ENCODE assay signal across 8 cellular contexts in the genomic region with DNA sequence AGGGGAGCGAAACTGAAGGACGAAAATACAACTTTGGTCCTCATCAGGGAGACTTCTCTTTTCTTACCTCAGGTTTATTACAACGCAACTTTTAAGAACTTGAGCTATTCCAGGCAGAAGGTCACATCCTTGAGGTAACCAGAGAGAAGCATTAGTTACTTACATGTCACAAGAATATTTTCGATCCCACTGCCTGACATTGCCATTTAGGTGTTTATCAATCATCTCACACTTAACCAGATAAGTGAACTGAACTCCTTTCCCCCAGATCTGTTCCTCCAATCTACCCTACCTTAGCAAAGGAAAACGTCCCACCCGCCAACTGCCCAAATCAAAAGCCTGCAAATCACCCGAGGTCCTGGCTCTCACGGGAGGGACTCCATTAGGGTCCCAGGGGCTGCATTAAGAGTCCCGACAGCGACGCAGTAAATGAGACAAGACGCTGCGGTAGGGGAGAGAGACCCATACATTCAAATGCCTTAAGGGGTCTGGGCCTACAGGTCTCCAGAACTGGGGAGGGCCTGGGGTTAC. TPM values are rescaled to one million over a fixed set of nuclear protein-coding genes. Genes with fewer than 3 reads are reported as not detected.
DNase-seq lines count a peak whose midpoint lies in the region; ATAC-seq, FAIRE-seq and TF ChIP-seq lines count a peak whose summit lies in the region.

No MANE protein-coding gene starts in this region.

- no peak overlapping the region for H3K56ac ChIP-seq in H1 (replicated peaks; ENCODE audit: insufficient read length, low read depth, low read length)

- no peak overlapping the region for H3K4ac ChIP-seq in H1 (replicated peaks; ENCODE audit: insufficient read length, low read depth, low read length)

- H2AFZ ChIP-seq in H1 (ENCODE audit: low read length): no peak overlapping the region

- CTCF ChIA-PET in Caco-2 (lab: Charles Lee): no interaction called here
- CTCF ChIA-PET in H1 (lab: Charles Lee; ENCODE audit: partially characterized antibody): interaction anchor here (1.2 to 1.6 kb wide), 6 partner anchors 31 to 85 kb away, joined by 3 to 8 read pairs (median 5); no protein-coding TSS in a partner anchor

- H3K4me2 ChIP-seq in H1 (ENCODE audit: insufficient read depth in 1 of 2, low read depth in 2 of 2, low read length in 2 of 2): peak overlapping the region; percentile 68 to 72

- H3K27ac Mint-ChIP-seq in Caco-2 (ENCODE audit: unreplicated experiment): no peak overlapping the region

- H3K14ac ChIP-seq in H1 (ENCODE audit: insufficient read length): no peak overlapping the region

- H2AK5ac ChIP-seq in H1 (ENCODE audit: low read depth, low read length): no peak overlapping the region

- H3K27ac ChIP-seq in H1 (ENCODE audit: low read depth, low read length) (no peak overlapping the region), neutrophil (no peak overlapping the region)

- H3K4me3 ChIP-seq in Caco-2 (ENCODE audit: low read depth, low read length) (peak overlapping the region; percentile 55), MG63 (peak overlapping the region; percentile 73), H1 (ENCODE audit: extremely low read depth in 1 of 4, insufficient read depth in 2 of 4, low read depth in 3 of 4, low read length in 4 of 4) (peak overlapping the region; percentile 54 to 95 (median 88)), neutrophil (ENCODE audit: low read depth in 1 of 2, low read length in 1 of 2) (peak overlapping the region; percentile 38 to 39)

- no peak overlapping the region for H3K23ac ChIP-seq in H1 (ENCODE audit: insufficient read length)

- no peak for ATAC-seq in GM18858 (IDR thresholded peaks at IDR 0.05; ENCODE audit: unreplicated experiment)
- ATAC-seq in HG03565 (IDR thresholded peaks at IDR 0.05; ENCODE audit: unreplicated experiment): no peak

- intact Hi-C loops in Caco-2 (cut with micrococcal nuclease; ENCODE audit: unreplicated experiment): no loop called here

- H4K20me1 ChIP-seq in H1 (replicated peaks in 1 of 2; ENCODE audit: control insufficient read depth in 1 of 2, insufficient read depth in 2 of 2, low read length in 2 of 2): peaks cover 0 to 1% of the 10 kb centered on the region in 2 experiments

- peak overlapping the region in 3 of 4 experiments; percentile 53 to 78 (median 68); a peak in 5 of 7 replicates for H3K9ac ChIP-seq in H1 (replicated peaks in 1 of 4; ENCODE audit: extremely low read depth in 1 of 4, low read depth in 3 of 4, low read length in 3 of 4)

- WGBS in H1 (ENCODE audit: extremely low coverage in 1 of 2, insufficient coverage in 1 of 2, insufficient read length in 1 of 2, insufficient replicate concordance in 2 of 2, low coverage in 1 of 2, low lambda C conversion rate in 2 of 2, missing lambda C conversion rate in 1 of 2), 2 experiments: 29% methylated on average over 13 of the region's 13 CpGs; no CpG with 5 or more reads in 1 of the 2 experiments

- no peak overlapping the region for H4K91ac ChIP-seq in H1 (replicated peaks; ENCODE audit: insufficient read length, low read length)

- no peaks in the 10 kb centered on the region for H3K79me1 ChIP-seq in H1 (ENCODE audit: low read depth, low read length)

- BruUV-seq in Caco-2 (replicated peaks; lab: Mats Ljungman, UMichigan): no TSS peak

- TF ChIP-seq POLR2A in H1 (IDR thresholded peaks at IDR 0.05; ENCODE audit: control extremely low read depth in 1 of 2, low read depth in 2 of 2, low read length in 2 of 2): no peak

- no peaks in the 10 kb centered on the region for H3K4me1 Mint-ChIP-seq in Caco-2 (ENCODE audit: low read depth, unreplicated experiment)

- no peak overlapping the region for H2BK12ac ChIP-seq in H1 (ENCODE audit: low read depth, low read length)

- peaks cover 28% of the 10 kb centered on the region for H3K9me3 Mint-ChIP-seq in Caco-2 (ENCODE audit: unreplicated experiment)

- peaks cover 0 to 6% of the 10 kb centered on the region in 2 experiments; a peak in 2 of 4 replicates for H3K79me2 ChIP-seq in H1 (ENCODE audit: control insufficient read depth in 1 of 2, insufficient read depth in 2 of 2, low read length in 2 of 2)

- peaks cover 5% of the 10 kb centered on the region for H3K36me3 Mint-ChIP-seq in Caco-2 (ENCODE audit: insufficient read depth, unreplicated experiment)

- H3K18ac ChIP-seq in H1 (ENCODE audit: extremely low read depth, low read length): no peak overlapping the region

- DNase-seq in Caco-2: no peak
- no peak for DNase-seq in MG63
- DNase-seq in H1 (ENCODE audit: low read depth in 1 of 2, low spot score in 2 of 2): no peak
- DNase-seq in SW480 (ENCODE audit: low spot score): no peak
- DNase-seq in NCI-H1694 (lab: John Stamatoyannopoulos, UW): no peak

- TF ChIP-seq CTCF in Caco-2 (IDR thresholded peaks at IDR 0.05; ENCODE audit: insufficient read depth in 1 of 2, low read depth in 1 of 2, low read length in 1 of 2, severe bottlenecking in 1 of 2, unreplicated experiment in 1 of 2): no peak
- no peak for TF ChIP-seq CTCF in H1 (IDR thresholded peaks at IDR 0.05; ENCODE audit: control extremely low read depth in 1 of 3, insufficient read depth in 1 of 3, low read depth in 1 of 3, low read length in 3 of 3)
- no peak for TF ChIP-seq CTCF in neutrophil (IDR thresholded peaks at IDR 0.05)

- POLR2A ChIA-PET in Caco-2 (lab: Charles Lee): no interaction called here
- POLR2A ChIA-PET in H1 (lab: Charles Lee; ENCODE audit: partially characterized antibody): no interaction called here

- no peak overlapping the region for H2BK5ac ChIP-seq in H1 (ENCODE audit: low read depth, low read length)

- FAIRE-seq in H1 (lab: Jason Lieb, UNC): no peak

- no peaks in the 10 kb centered on the region for H3K27me3 ChIP-seq in Caco-2 (replicated peaks; ENCODE audit: control insufficient read depth, insufficient read depth, low read length)
- H3K27me3 ChIP-seq in MG63: no peaks in the 10 kb centered on the region
- H3K27me3 ChIP-seq in H1 (replicated peaks in 1 of 4; ENCODE audit: control insufficient read depth in 3 of 4, extremely low read depth in 1 of 4, insufficient read depth in 3 of 4, low read length in 3 of 4): peaks cover 0 to 10% (median 2%) of the 10 kb centered on the region in 4 experiments; a peak in 4 of 7 replicates
- peaks cover 37% of the 10 kb centered on the region for H3K27me3 ChIP-seq in neutrophil

- H3K23me2 ChIP-seq in H1 (ENCODE audit: low read depth, low read length): no peaks in the 10 kb centered on the region; the same call in 1 of the 2 replicates

- no peak overlapping the region for H2BK20ac ChIP-seq in H1 (ENCODE audit: low read length)

- no peak for TF ChIP-seq EP300 in H1 (IDR thresholded peaks at IDR 0.05; ENCODE audit: borderline replicate concordance in 1 of 2, low read depth in 2 of 2, low read length in 2 of 2)

- H3K36me3 ChIP-seq in Caco-2 (ENCODE audit: control insufficient read depth, insufficient read depth, low read length): no peaks in the 10 kb centered on the region
- H3K36me3 ChIP-seq in MG63: peaks cover 38% of the 10 kb centered on the region
- peaks cover 0 to 15% (median 2%) of the 10 kb centered on the region in 4 experiments; a peak in 5 of 8 replicates for H3K36me3 ChIP-seq in H1 (ENCODE audit: control insufficient read depth in 2 of 4, insufficient read depth in 4 of 4, low read length in 3 of 4)
- H3K36me3 ChIP-seq in neutrophil: no peaks in the 10 kb centered on the region

- no peak for TF ChIP-seq RAD21 in H1 (IDR thresholded peaks at IDR 0.05 in 1 of 2, conservative IDR thresholded peaks at IDR 0.05 in 1 of 2; ENCODE audit: low read depth in 2 of 2, low read length in 2 of 2)

- no peaks in the 10 kb centered on the region for H3K4me1 ChIP-seq in Caco-2
- no peaks in the 10 kb centered on the region for H3K4me1 ChIP-seq in H1 (replicated peaks in 1 of 4; ENCODE audit: control insufficient read depth in 3 of 4, insufficient read depth in 4 of 4, low read length in 3 of 4)
- H3K4me1 ChIP-seq in neutrophil (ENCODE audit: control insufficient read depth in 1 of 2, insufficient read depth in 1 of 2, low read depth in 1 of 2, low read length in 1 of 2): peaks cover 9 to 12% of the 10 kb centered on the region in 2 experiments

- no peak overlapping the region for H4K8ac ChIP-seq in H1 (ENCODE audit: extremely low read depth, insufficient read depth, low read length)

- no peak overlapping the region for H4K5ac ChIP-seq in H1 (ENCODE audit: insufficient read length, low read depth, low read length)

- peak overlapping the region; percentile 69 for H3K4me3 Mint-ChIP-seq in Caco-2 (ENCODE audit: unreplicated experiment)

- H3K9me3 ChIP-seq in Caco-2 (peaks cover 8% of the 10 kb centered on the region), MG63 (peaks cover 6% of the 10 kb centered on the region), H1 (ENCODE audit: insufficient read depth in 2 of 2, low read depth in 1 of 2, low read length in 1 of 2) (no peaks in the 10 kb centered on the region; a peak in 1 of 4 replicates), neutrophil (peaks cover 6% of the 10 kb centered on the region)

- H2BK15ac ChIP-seq in H1 (ENCODE audit: low read length): no peak overlapping the region

- no peaks in the 10 kb centered on the region for H3K27me3 Mint-ChIP-seq in Caco-2 (ENCODE audit: insufficient read depth, unreplicated experiment)

- no peak overlapping the region for H2BK120ac ChIP-seq in H1 (replicated peaks; ENCODE audit: low read depth, low read length)

RNA-seq across cellular contexts. Expression of a gene that starts 0.7 kb away (rescaled TPM):
- 3.9 and 4.0 TPM in 2 replicates for total RNA-seq in Caco-2 (2022)
- 0.79 and 1.1 TPM in 2 replicates for total RNA-seq in MG63 (2014; rRNA removed; shearing (Covaris generic); ENCODE audit: low replicate concordance)
- 9.9 and 11.7 TPM in 2 replicates for total RNA-seq in H1 (2021; fragmentation: NEBNext Ultra II Directional; extraction: Animal tissue kit (Norgen Biotek cat#: 25700))
- 2.5 and 4.8 TPM in 2 replicates for polyA plus RNA-seq in H1 (2011; rRNA removed)
- polyA plus RNA-seq in H1 (2011; cell fraction: cytosol; rRNA removed): 3.5 TPM
- polyA plus RNA-seq in H1 (2011; cell fraction: nucleus; rRNA removed): 1.3 TPM
- polyA plus RNA-seq in H1 (2012, experiment 1 of 2): 3.1 to 4.4 TPM (median 3.3 TPM) in 4 replicates
- 0.41 TPM for polyA plus RNA-seq in H1 (2012, experiment 2 of 2)
- polyA plus RNA-seq in H1 (2013, experiment 1 of 2): 5.4 TPM
- polyA plus RNA-seq in H1 (2013, experiment 2 of 2): 5.5 TPM
- polyA minus RNA-seq in H1 (2011; rRNA and poly(A)+ RNA removed): 10.7 and 12.8 TPM in 2 replicates
- 6.8 TPM for polyA minus RNA-seq in H1 (2011; cell fraction: cytosol; rRNA and poly(A)+ RNA removed)
- polyA minus RNA-seq in H1 (2011; cell fraction: nucleus; rRNA and poly(A)+ RNA removed): 9.2 TPM

RNA-seq across cellular contexts. Expression of a gene that starts 12.3 kb away (rescaled TPM):
- total RNA-seq in Caco-2 (2022): 2.7 and 2.8 TPM in 2 replicates
- total RNA-seq in MG63 (2014; rRNA removed; shearing (Covaris generic); ENCODE audit: low replicate concordance): 1.1 and 1.9 TPM in 2 replicates
- 0.48 and 0.61 TPM in 2 replicates for total RNA-seq in H1 (2021; fragmentation: NEBNext Ultra II Directional; extraction: Animal tissue kit (Norgen Biotek cat#: 25700))
- polyA plus RNA-seq in H1 (2011; rRNA removed): 0.06 and 0.09 TPM in 2 replicates
- polyA plus RNA-seq in H1 (2011; cell fraction: cytosol; rRNA removed): 0.17 TPM
- 0.09 TPM for polyA plus RNA-seq in H1 (2011; cell fraction: nucleus; rRNA removed)
- polyA plus RNA-seq in H1 (2012, experiment 1 of 2): 0.13 to 0.45 TPM (median 0.29 TPM) in 4 replicates
- polyA plus RNA-seq in H1 (2012, experiment 2 of 2): 0.09 TPM
- polyA plus RNA-seq in H1 (2013, experiment 1 of 2): 0.20 TPM
- polyA plus RNA-seq in H1 (2013, experiment 2 of 2): 0.20 TPM
- polyA minus RNA-seq in H1 (2011; rRNA and poly(A)+ RNA removed): 0.50 and 0.66 TPM in 2 replicates
- 0.51 TPM for polyA minus RNA-seq in H1 (2011; cell fraction: cytosol; rRNA and poly(A)+ RNA removed)
- polyA minus RNA-seq in H1 (2011; cell fraction: nucleus; rRNA and poly(A)+ RNA removed): not detected

RNA-seq across cellular contexts. Expression of a gene that starts 51.3 kb away (rescaled TPM):
- total RNA-seq in Caco-2 (2022): not detected in 2 replicates
- 108 and 113 TPM in 2 replicates for total RNA-seq in MG63 (2014; rRNA removed; shearing (Covaris generic); ENCODE audit: low replicate concordance)
- 0.46 and 1.1 TPM in 2 replicates for total RNA-seq in H1 (2021; fragmentation: NEBNext Ultra II Directional; extraction: Animal tissue kit (Norgen Biotek cat#: 25700))
- 0.15 and 0.36 TPM in 2 replicates for polyA plus RNA-seq in H1 (2011; rRNA removed)
- 0.30 TPM for polyA plus RNA-seq in H1 (2011; cell fraction: cytosol; rRNA removed)
- 0.61 TPM for polyA plus RNA-seq in H1 (2011; cell fraction: nucleus; rRNA removed)
- 0.13 to 0.27 TPM in 2 of 4 replicates, not detected in the others for polyA plus RNA-seq in H1 (2012, experiment 1 of 2)
- polyA plus RNA-seq in H1 (2012, experiment 2 of 2): not detected
- 0.06 TPM for polyA plus RNA-seq in H1 (2013, experiment 1 of 2)
- polyA plus RNA-seq in H1 (2013, experiment 2 of 2): 0.06 TPM
- 0.15 and 0.41 TPM in 2 replicates for polyA minus RNA-seq in H1 (2011; rRNA and poly(A)+ RNA removed)
- polyA minus RNA-seq in H1 (2011; cell fraction: cytosol; rRNA and poly(A)+ RNA removed): 3.6 TPM
- 0.40 TPM for polyA minus RNA-seq in H1 (2011; cell fraction: nucleus; rRNA and poly(A)+ RNA removed)

Comparison
In these comparisons a context has a peak if more than half of its experiments do, and no peak if none do; other contexts are left out.
1. RNA of a gene that starts 51.3 kb away (total RNA-seq): 108 to 113 TPM in MG63; 0.46 to 1.1 TPM in H1 and not detected in Caco-2; every median in the first group is over 10 times any median in the second.
2. Peak in every context shown above with its lines, with median percentiles within 50 percentile points of each other: H3K4me3 ChIP-seq.